ENCODE assay signal across 11 cellular contexts in the genomic region with DNA sequence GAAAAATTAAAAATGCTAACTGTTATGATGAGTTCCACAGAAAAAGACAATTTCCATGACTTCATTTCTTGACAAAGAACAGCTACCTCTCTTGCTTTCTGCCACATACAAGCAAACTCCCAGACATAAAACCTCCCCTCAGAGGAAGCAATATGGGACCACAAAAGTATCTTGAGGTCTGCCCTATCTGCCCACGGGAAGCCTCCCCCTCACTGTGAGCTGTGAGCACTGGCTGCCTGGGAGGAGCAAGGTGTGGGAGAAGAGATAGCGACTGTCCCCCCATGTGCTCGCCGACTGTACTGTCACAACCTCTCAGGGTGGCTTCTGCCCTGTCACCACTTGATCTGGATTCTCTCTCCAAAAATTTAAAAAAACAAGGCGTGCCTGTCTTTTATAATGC.
A peak's percentile ranks its signal among the peaks of the same experiment; 100 is the strongest.
DNase-seq lines count a peak whose midpoint lies in the region; ATAC-seq and TF ChIP-seq lines count a peak whose summit lies in the region.
"Had no signal": no experiment of that assay in that cellular context is flagged by ENCODE, and none has a peak within 500 bp of the region (broad histone marks: within the 10 kb centered on the region; RNA-seq: fewer than 3 reads in every experiment).

No MANE protein-coding gene starts in this region.

- TF ChIP-seq CTCF in fibroblast of villous mesenchyme (IDR thresholded peaks at IDR 0.05; ENCODE audit: insufficient read depth, low read depth, low read length) = no peak

- DNase-seq in HUDEP-2 (lab: John Stamatoyannopoulos, UW; ENCODE audit: unreplicated experiment in 76 of 76) (peak in 54 of 76 experiments; percentile 1 to 75 (median 18)), fibroblast of villous mesenchyme (ENCODE audit: low read depth) (peak; percentile 16), CD1c-positive myeloid dendritic cell (ENCODE audit: extremely low spot score) (no peak), T-helper 9 cell (no peak)
- peak; percentile 28 to 31 for DNase-seq in activated CD4-positive, alpha-beta T cell treated with anti-CD3 and anti-CD28 coated beads, Interleukin-2, amount 50 U/mL, for 4 hours
- peak; percentile 24 to 60 (median 40) for DNase-seq in stimulated activated CD4-positive, alpha-beta T cell treated with anti-CD3 and anti-CD28 coated beads, TNF-alpha, amount 100 ng/mL, for 48 hours (ENCODE audit: low read depth in 3 of 3)
- DNase-seq: NCI-H2081 treated with DMSO at 0.1 percent for 48 hours, RPMI8226 had no signal

- no peak overlapping the region for H3K4me3 ChIP-seq in fibroblast of villous mesenchyme (ENCODE audit: low read depth, low read length)
- H3K4me3 ChIP-seq: thoracic aorta had no signal

- no peak for ATAC-seq in HG03175 (IDR thresholded peaks at IDR 0.05; ENCODE audit: unreplicated experiment)
- no peak for ATAC-seq in HG02571 (IDR thresholded peaks at IDR 0.05; ENCODE audit: unreplicated experiment)

Comparison
In these comparisons a context has a peak if more than half of its experiments do, and no peak if none do; other contexts are left out.
1. DNase-seq: peak in HUDEP-2 (54 of 76), activated CD4-positive, alpha-beta T cell treated with anti-CD3 and anti-CD28 coated beads, Interleukin-2, amount 50 U/mL, for 4 hours (2 of 2), fibroblast of villous mesenchyme (single experiment) and stimulated activated CD4-positive, alpha-beta T cell treated with anti-CD3 and anti-CD28 coated beads, TNF-alpha, amount 100 ng/mL, for 48 hours (3 of 3); none in CD1c-positive myeloid dendritic cell (single experiment) and T-helper 9 cell (single experiment).